Comparison of ENCODE assay signal across 8 cellular contexts in genomic region chr6:149863846-149864577, GRCh38. TPM values are rescaled to one million over a fixed set of nuclear protein-coding genes. Genes with fewer than 3 reads are reported as not detected.
DNase-seq lines count a peak whose midpoint lies in the region; ATAC-seq and TF ChIP-seq lines count a peak whose summit lies in the region.

A gene with protein sequence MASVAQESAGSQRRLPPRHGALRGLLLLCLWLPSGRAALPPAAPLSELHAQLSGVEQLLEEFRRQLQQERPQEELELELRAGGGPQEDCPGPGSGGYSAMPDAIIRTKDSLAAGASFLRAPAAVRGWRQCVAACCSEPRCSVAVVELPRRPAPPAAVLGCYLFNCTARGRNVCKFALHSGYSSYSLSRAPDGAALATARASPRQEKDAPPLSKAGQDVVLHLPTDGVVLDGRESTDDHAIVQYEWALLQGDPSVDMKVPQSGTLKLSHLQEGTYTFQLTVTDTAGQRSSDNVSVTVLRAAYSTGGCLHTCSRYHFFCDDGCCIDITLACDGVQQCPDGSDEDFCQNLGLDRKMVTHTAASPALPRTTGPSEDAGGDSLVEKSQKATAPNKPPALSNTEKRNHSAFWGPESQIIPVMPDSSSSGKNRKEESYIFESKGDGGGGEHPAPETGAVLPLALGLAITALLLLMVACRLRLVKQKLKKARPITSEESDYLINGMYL (minus strand): TSS chr6:149864359. CDS start chr6:149864020, 339 bp downstream.

- no peaks in the 10 kb centered on the region for H3K36me3 Mint-ChIP-seq in natural killer cell

- intact Hi-C loops in natural killer cell (cut with micrococcal nuclease), result loop anchor here (1.0 to 10.0 kb wide), 2 partner anchors 30 to 299 kb away; partner anchors contain the start of gene GINM1

- ATAC-seq in GM21825 (IDR thresholded peaks at IDR 0.05; ENCODE audit: unreplicated experiment), result peak; percentile 88
- ATAC-seq in natural killer cell, result peak; percentile 88 to 94 (median 92)

- H3K36me3 ChIP-seq in KOPT-K1 (ENCODE audit: insufficient read depth, low read length), result no peaks in the 10 kb centered on the region

- H3K27ac ChIP-seq in KOPT-K1 (ENCODE audit: low read depth, low read length, poor library complexity, severe bottlenecking) (peak within 1 kb of the TSS; percentile 52), RWPE1 (peak within 1 kb of the TSS; percentile 98)

- peaks cover 0 to 5% of the 10 kb centered on the region in 2 donors for H3K4me1 Mint-ChIP-seq in natural killer cell

- no peaks in the 10 kb centered on the region for H3K9me3 ChIP-seq in KOPT-K1 (ENCODE audit: insufficient read depth, low read length, poor library complexity, severe bottlenecking)

- no peaks in the 10 kb centered on the region for H3K9me3 Mint-ChIP-seq in natural killer cell

- no peak within 1 kb of the TSS for H3K27ac Mint-ChIP-seq in natural killer cell

- TF ChIP-seq CTCF in RWPE1 (conservative IDR thresholded peaks at IDR 0.05; ENCODE audit: low read depth) (no peak), natural killer cell (IDR thresholded peaks at IDR 0.05) (no peak)

- CTCF ChIA-PET in RWPE1 (lab: Yijun Ruan, JAX), result no interaction called here

- peak within 1 kb of the TSS; percentile 78 for H3K4me3 Mint-ChIP-seq in natural killer cell

- DNase-seq in DMS53 (lab: John Stamatoyannopoulos, UW) (peak; percentile 93), RWPE1 (ENCODE audit: low spot score) (peak; percentile 93), fibroblast of peridontal ligament (ENCODE audit: extremely low read depth) (peak; percentile 72), natural killer cell (peak; percentile 65)
- peak; percentile 79 for DNase-seq in activated effector memory CD4-positive, alpha-beta T cell treated with Interleukin-2 at 50 U/mL for 16 hours
- peak; percentile 70 to 89 (median 76) for DNase-seq in stimulated activated naive CD4-positive, alpha-beta T cell (lab: John Stamatoyannopoulos, UW)

- POLR2A ChIA-PET in RWPE1 (lab: Yijun Ruan, JAX; ENCODE audit: low non-redundant PET), result interaction anchor here (0.5 to 0.8 kb wide), 2 partner anchors 17 to 32 kb away, joined by 3 read pairs; no protein-coding TSS in a partner anchor

- peaks cover 23 to 28% of the 10 kb centered on the region in 2 donors for H3K27me3 Mint-ChIP-seq in natural killer cell (ENCODE audit: low read depth in 2 of 2)

RNA-seq across cellular contexts. Expression of the gene that starts here (rescaled TPM):
- total RNA-seq in natural killer cell, result under 1 TPM; 0.16 to 0.43 (median 0.26) TPM

Comparison
In these comparisons a context has a peak if more than half of its experiments do, and no peak if none do; other contexts are left out.
1. Peak in every context shown above with its lines: DNase-seq, ATAC-seq and H3K27ac ChIP-seq.
2. Peak in DNase-seq and ATAC-seq in natural killer cell; RNA of the gene not detected or under 1 TPM.